In the genomic region with DNA sequence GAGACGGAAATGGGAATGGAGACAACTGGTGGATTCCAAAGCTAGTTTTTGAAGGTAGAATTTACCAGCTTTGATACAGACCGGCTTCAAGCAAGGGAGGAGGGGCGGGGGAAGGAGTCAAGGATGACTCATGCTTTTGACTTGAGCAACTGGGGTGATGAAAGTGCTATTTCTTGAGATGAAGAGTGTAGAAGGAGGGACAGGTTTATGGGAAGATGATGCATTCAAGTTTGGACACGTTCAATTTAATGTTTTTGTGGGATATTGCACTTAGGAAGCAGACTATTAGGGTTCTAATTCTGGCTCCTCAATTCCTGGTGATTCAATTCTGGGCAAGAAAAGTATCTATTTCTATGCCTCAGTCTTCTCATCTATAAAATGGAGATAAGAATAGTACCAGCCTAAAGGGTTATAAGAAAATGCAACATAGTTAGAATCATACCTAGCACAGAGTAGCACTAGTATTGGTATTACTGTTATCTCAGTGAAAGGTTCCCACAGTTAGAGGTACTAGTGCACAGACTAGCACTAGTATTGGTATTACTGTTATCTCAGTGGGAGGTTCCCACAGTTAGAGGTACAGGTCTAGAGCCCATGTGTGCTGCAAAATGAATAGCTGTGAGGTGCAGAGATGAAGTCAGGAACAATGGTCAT, we compare ENCODE assay signal across 7 cellular contexts. TPM values are rescaled to one million over a fixed set of nuclear protein-coding genes. Genes with fewer than 3 reads are reported as not detected.
DNase-seq lines count a peak whose midpoint lies in the region; ATAC-seq and TF ChIP-seq lines count a peak whose summit lies in the region.

No MANE protein-coding gene starts in this region.

- H3K27me3 ChIP-seq in thyroid gland = no peaks in the 10 kb centered on the region

- peaks cover 10 to 20% of the 10 kb centered on the region in 2 donors for H3K4me1 ChIP-seq in thyroid gland

- ATAC-seq in GM18870 (IDR thresholded peaks at IDR 0.05; ENCODE audit: unreplicated experiment) (peak; percentile 98), HG02870 (IDR thresholded peaks at IDR 0.05; ENCODE audit: unreplicated experiment) (peak; percentile 97)

- 55 to 66% methylated on average over 4 of the region's 4 CpGs for WGBS in thyroid gland, 2 donors

- no peak for TF ChIP-seq POLR2A in thyroid gland (IDR thresholded peaks at IDR 0.05)

- intact Hi-C loops in thyroid gland (cut with DNase I) = no loop called here

- no peak for TF ChIP-seq CTCF in thyroid gland (IDR thresholded peaks at IDR 0.05)

- no peaks in the 10 kb centered on the region for H3K9me3 ChIP-seq in thyroid gland

- no peaks in the 10 kb centered on the region for H3K36me3 ChIP-seq in thyroid gland

- no peak overlapping the region for H3K27ac ChIP-seq in thyroid gland

- DNase-seq in RPMI7951 (ENCODE audit: low read depth) (peak; percentile 82), astrocyte of the hippocampus (ENCODE audit: low read depth, low spot score) (peak; percentile 84), mucosa of gallbladder (ENCODE audit: low spot score) (peak; percentile 27), thyroid gland (peak; percentile 53 to 62), NCI-H69 (lab: John Stamatoyannopoulos, UW) (no peak)

- no peak overlapping the region for H3K4me3 ChIP-seq in thyroid gland (replicated peaks in 1 of 3)

RNA-seq across cellular contexts. Expression of gene NIPAL4, which starts 4.6 kb away (rescaled TPM):
- total RNA-seq in RPMI7951 (2014; rRNA removed; shearing (Covaris generic)) = 0.10 and 0.48 TPM in 2 replicates
- total RNA-seq in mucosa of gallbladder (0.63 TPM), thyroid gland (under 1 TPM in 1 of 4 donors, not detected in 3; 0.33 TPM)
